9 cellular contexts compared by ENCODE assay signal in genomic region chr6:46491201-46491788, GRCh38. TPM values are rescaled to one million over a fixed set of nuclear protein-coding genes. Genes with fewer than 3 reads are reported as not detected.
A peak's percentile ranks its signal among the peaks of the same experiment; 100 is the strongest.
DNase-seq lines count a peak whose midpoint lies in the region; ATAC-seq, FAIRE-seq and TF ChIP-seq lines count a peak whose summit lies in the region.
"Had no signal": no experiment of that assay in that cellular context is flagged by ENCODE, and none has a peak within 500 bp of the region (broad histone marks: within the 10 kb centered on the region; RNA-seq: fewer than 3 reads in every experiment).

TSS of gene RCAN2 (minus strand) at chr6:46491449.

- no peaks in the 10 kb centered on the region for H3K36me3 ChIP-seq in pancreas

- ATAC-seq in HG02798 (IDR thresholded peaks at IDR 0.05; ENCODE audit: poor library complexity, unreplicated experiment) (peak; percentile 65), left ventricle myocardium superior (peak; percentile 86), pancreas (peak; percentile 73 to 92 (median 82))

- H3K27me3 ChIP-seq in pancreas = no peaks in the 10 kb centered on the region

- intact Hi-C loops in left ventricle myocardium superior (cut with micrococcal nuclease) = no loop called here
- intact Hi-C loops in pancreas (cut with DNase I) = loop anchor here in 1 of 3 donors (10.0 kb wide), 1 partner anchor 76 kb away; no protein-coding TSS in a partner anchor

- H3K27ac ChIP-seq in angular gyrus (ENCODE audit: low read depth, low read length) (peak within 1 kb of the TSS; percentile 90), pancreas (peak within 1 kb of the TSS; percentile 32 to 80 (median 74))

- DNase-seq in NCI-H2029 (lab: John Stamatoyannopoulos, UW) (peak; percentile 35), NCI-H2029 treated with DMSO at 0.1 percent for 48 hours (lab: John Stamatoyannopoulos, UW) (no peak), NOMO-1 treated with DMSO at 0.1 percent for 48 hours (lab: John Stamatoyannopoulos, UW; ENCODE audit: unreplicated experiment) (peak; percentile 25), left ventricle myocardium superior (peak; percentile 87), pancreas (peak; percentile 59 to 85 (median 68)), superior temporal gyrus (ENCODE audit: extremely low spot score) (no peak)
- DNase-seq: DND-41 had no signal

- H3K9me3 ChIP-seq in pancreas = no peaks in the 10 kb centered on the region

- H3K4me1 ChIP-seq in pancreas = peaks cover 0 to 7% (median 0%) of the 10 kb centered on the region in 3 donors

- no peak for FAIRE-seq in pancreas (lab: Jason Lieb, UNC)

- peak within 1 kb of the TSS; percentile 63 to 84 (median 72) for H3K4me3 ChIP-seq in pancreas

- WGBS in pancreas, 2 donors = 1% methylated on average over 26 to 60 of the region's 60 CpGs

- TF ChIP-seq CTCF in pancreas (IDR thresholded peaks at IDR 0.05) = no peak

RNA-seq across cellular contexts. Expression of gene RCAN2, which starts in this region (rescaled TPM):
- 254 TPM for total RNA-seq in left ventricle myocardium superior
- 1 to 10 TPM; 1.7 to 7.4 (median 3.3) TPM for total RNA-seq in pancreas
- polyA plus RNA-seq in pancreas = 10 to 100 TPM in 1 of 2 donors, 1 to 10 TPM in 1; 2.9 to 19.0 TPM

Comparison
In these comparisons a context has a peak if more than half of its experiments do, and no peak if none do; other contexts are left out.
1. RNA of gene RCAN2 (total RNA-seq): 254 TPM in left ventricle myocardium superior (single experiment); 1.7 to 7.4 TPM in pancreas; every median in the first group is over 10 times any median in the second.
2. DNase-seq: peak in NCI-H2029 (single experiment), NOMO-1 treated with DMSO at 0.1 percent for 48 hours (single experiment), left ventricle myocardium superior (single experiment) and pancreas (6 of 6); none in NCI-H2029 treated with DMSO at 0.1 percent for 48 hours (single experiment) and superior temporal gyrus (single experiment).
3. Peak in every context shown above with its lines, with median percentiles within 50 percentile points of each other: ATAC-seq.